In genomic region chr14:93072659-93073365, GRCh38 we compare ENCODE assay signal across 17 cellular contexts. TPM values are rescaled to one million over a fixed set of nuclear protein-coding genes. Genes with fewer than 3 reads are reported as not detected.
DNase-seq lines count a peak whose midpoint lies in the region; ATAC-seq and TF ChIP-seq lines count a peak whose summit lies in the region.
"Had no signal": no experiment of that assay in that cellular context is flagged by ENCODE, and none has a peak within 500 bp of the region (broad histone marks: within the 10 kb centered on the region; RNA-seq: fewer than 3 reads in every experiment).

No MANE protein-coding gene starts in this region.

- no peaks in the 10 kb centered on the region for H3K36me3 Mint-ChIP-seq in CD8-positive, alpha-beta T cell
- H3K36me3 Mint-ChIP-seq in activated T-helper 17 cell treated with anti-CD3 and anti-CD28 coated beads, Interleukin-2, amount 50 U/mL, for 72 hours (ENCODE audit: low read depth), result no peaks in the 10 kb centered on the region

- peaks cover 71% of the 10 kb centered on the region for H3K4me1 ChIP-seq in CD8-positive, alpha-beta T cell (ENCODE audit: insufficient read depth, low read length)
- H3K4me1 ChIP-seq in esophagus muscularis mucosa, result peaks cover 34 to 96% (median 90%) of the 10 kb centered on the region in 4 donors
- peaks cover 0 to 59% (median 28%) of the 10 kb centered on the region in 4 donors for H3K4me1 ChIP-seq in sigmoid colon
- H3K4me1 ChIP-seq: ascending aorta had no signal

- H3K27ac ChIP-seq in CD8-positive, alpha-beta T cell (ENCODE audit: low read depth, low read length), result no peak overlapping the region
- H3K27ac ChIP-seq in esophagus muscularis mucosa (replicated peaks in 1 of 4) (peak overlapping the region; percentile 26 to 77 (median 68)), sigmoid colon (peak overlapping the region; percentile 58 to 68 (median 58))
- H3K27ac ChIP-seq: ascending aorta, KMS-11, ovary had no signal

- H3K27me3 Mint-ChIP-seq in CD8-positive, alpha-beta T cell (ENCODE audit: low read depth), result no peaks in the 10 kb centered on the region
- H3K27me3 Mint-ChIP-seq in activated T-helper 17 cell treated with anti-CD3 and anti-CD28 coated beads, Interleukin-2, amount 50 U/mL, for 72 hours, result no peaks in the 10 kb centered on the region
- H3K27me3 Mint-ChIP-seq: activated CD4-positive, alpha-beta T cell treated with anti-CD3 and anti-CD28 coated beads for 36 hours had no signal

- no peak for DNase-seq in CD8-positive, alpha-beta T cell
- peak; percentile 36 for DNase-seq in NB4 (ENCODE audit: low read depth)
- DNase-seq in esophagus muscularis mucosa (ENCODE audit: extremely low spot score), result no peak
- no peak for DNase-seq in sigmoid colon
- no peak for DNase-seq in activated naive CD4-positive, alpha-beta T cell treated with anti-CD3 and anti-CD28 coated beads, Interleukin-2, amount 50 U/mL, for 16 hours
- no peak for DNase-seq in AG08395 (ENCODE audit: low spot score)
- no peak for DNase-seq in C1 segment of cervical spinal cord (lab: John Stamatoyannopoulos, UW)
- DNase-seq: activated CD4-positive, alpha-beta T cell treated with anti-CD3 and anti-CD28 coated beads for 36 hours; activated T-cell treated with anti-CD3 and anti-CD28 coated beads, Interleukin-2, amount 50 U/mL, for 72 hours; BE2C; mammary epithelial cell; NCI-H1436 treated with DMSO at 0.1 percent for 48 hours; NCI-H510A; ovary had no signal

- no peak for ATAC-seq in CD8-positive, alpha-beta T cell
- ATAC-seq in activated T-helper 17 cell treated with anti-CD3 and anti-CD28 coated beads, Interleukin-2, amount 50 U/mL, for 72 hours (replicated peaks), result no peak
- ATAC-seq: activated CD4-positive, alpha-beta T cell treated with anti-CD3 and anti-CD28 coated beads for 36 hours had no signal

- POLR2A ChIA-PET in CD8-positive, alpha-beta T cell (lab: Charles Lee), result no interaction called here

- TF ChIP-seq CTCF in CD8-positive, alpha-beta T cell (IDR thresholded peaks at IDR 0.05), result no peak
- TF ChIP-seq CTCF in NB4 (IDR thresholded peaks at IDR 0.05; ENCODE audit: low read depth, low read length), result no peak
- TF ChIP-seq CTCF in esophagus muscularis mucosa (IDR thresholded peaks at IDR 0.05), result no peak
- no peak for TF ChIP-seq CTCF in sigmoid colon (IDR thresholded peaks at IDR 0.05)

- no peaks in the 10 kb centered on the region for H3K27me3 ChIP-seq in CD8-positive, alpha-beta T cell (ENCODE audit: insufficient read depth, low read length)
- H3K27me3 ChIP-seq in esophagus muscularis mucosa, result no peaks in the 10 kb centered on the region
- no peaks in the 10 kb centered on the region for H3K27me3 ChIP-seq in sigmoid colon
- H3K27me3 ChIP-seq: ascending aorta, BE2C, ovary had no signal

- intact Hi-C loops in CD8-positive, alpha-beta T cell (cut with DNase I, micrococcal nuclease), result no loop called here
- intact Hi-C loops in esophagus muscularis mucosa (cut with DNase I), result loop anchor here (5.0 kb wide), 1 partner anchor 39 kb away; no protein-coding TSS in a partner anchor
- intact Hi-C loops in sigmoid colon (cut with DNase I), result no loop called here

- H3K9me3 ChIP-seq in CD8-positive, alpha-beta T cell (ENCODE audit: low read length), result no peaks in the 10 kb centered on the region
- no peaks in the 10 kb centered on the region for H3K9me3 ChIP-seq in esophagus muscularis mucosa
- H3K9me3 ChIP-seq in sigmoid colon, result no peaks in the 10 kb centered on the region
- H3K9me3 ChIP-seq: ascending aorta, BE2C, ovary had no signal

- no peak overlapping the region for H3K4me3 Mint-ChIP-seq in CD8-positive, alpha-beta T cell
- no peak overlapping the region for H3K4me3 Mint-ChIP-seq in activated T-helper 17 cell treated with anti-CD3 and anti-CD28 coated beads, Interleukin-2, amount 50 U/mL, for 72 hours
- H3K4me3 Mint-ChIP-seq: activated CD4-positive, alpha-beta T cell treated with anti-CD3 and anti-CD28 coated beads for 36 hours had no signal

- H3K27ac Mint-ChIP-seq in CD8-positive, alpha-beta T cell, result peak overlapping the region; percentile 6
- no peak overlapping the region for H3K27ac Mint-ChIP-seq in activated T-helper 17 cell treated with anti-CD3 and anti-CD28 coated beads, Interleukin-2, amount 50 U/mL, for 72 hours
- H3K27ac Mint-ChIP-seq: activated CD4-positive, alpha-beta T cell treated with anti-CD3 and anti-CD28 coated beads for 36 hours had no signal

- WGBS in esophagus muscularis mucosa, result 79% methylated on average over 7 of the region's 12 CpGs
- WGBS in sigmoid colon, 2 donors, result 73 to 76% methylated on average over 12 of the region's 12 CpGs

- H3K9me3 Mint-ChIP-seq in CD8-positive, alpha-beta T cell, result no peaks in the 10 kb centered on the region
- H3K9me3 Mint-ChIP-seq in activated T-helper 17 cell treated with anti-CD3 and anti-CD28 coated beads, Interleukin-2, amount 50 U/mL, for 72 hours, result no peaks in the 10 kb centered on the region
- H3K9me3 Mint-ChIP-seq: activated T-cell treated with anti-CD3 and anti-CD28 coated beads, Interleukin-2, amount 50 U/mL, for 72 hours had no signal

- TF ChIP-seq POLR2A in NB4 (IDR thresholded peaks at IDR 0.05; ENCODE audit: extremely low read depth, insufficient read length), result no peak
- TF ChIP-seq POLR2A in esophagus muscularis mucosa (IDR thresholded peaks at IDR 0.05; ENCODE audit: low read depth), result no peak
- TF ChIP-seq POLR2A in sigmoid colon (IDR thresholded peaks at IDR 0.05), result no peak

- CTCF ChIA-PET in CD8-positive, alpha-beta T cell (lab: Charles Lee), result interaction anchor here (2.3 to 3.7 kb wide), 2 partner anchors 9 to 40 kb away, joined by 7 to 10 read pairs; no protein-coding TSS in a partner anchor

- no peak for TF ChIP-seq EP300 in esophagus muscularis mucosa (IDR thresholded peaks at IDR 0.05)
- TF ChIP-seq EP300 in sigmoid colon (IDR thresholded peaks at IDR 0.05), result no peak

- H3K4me1 Mint-ChIP-seq in CD8-positive, alpha-beta T cell (ENCODE audit: low read depth), result peaks cover 71% of the 10 kb centered on the region
- peaks cover 9% of the 10 kb centered on the region for H3K4me1 Mint-ChIP-seq in activated T-helper 17 cell treated with anti-CD3 and anti-CD28 coated beads, Interleukin-2, amount 50 U/mL, for 72 hours

- H3K36me3 ChIP-seq in CD8-positive, alpha-beta T cell (ENCODE audit: insufficient read depth, low read length), result no peaks in the 10 kb centered on the region
- no peaks in the 10 kb centered on the region for H3K36me3 ChIP-seq in esophagus muscularis mucosa
- H3K36me3 ChIP-seq in sigmoid colon, result no peaks in the 10 kb centered on the region
- H3K36me3 ChIP-seq: ascending aorta, BE2C, ovary had no signal

- H3K4me3 ChIP-seq in CD8-positive, alpha-beta T cell (ENCODE audit: low read depth, low read length), result no peak overlapping the region
- H3K4me3 ChIP-seq in NB4 (ENCODE audit: low read depth, low read length) (peak overlapping the region; percentile 51), esophagus muscularis mucosa (no peak overlapping the region), sigmoid colon (no peak overlapping the region)
- H3K4me3 ChIP-seq: ascending aorta, ovary had no signal

RNA-seq across cellular contexts. Expression of gene ITPK1, which starts 42.9 kb away (rescaled TPM):
- 10 to 100 TPM; 24.9 to 27.9 TPM for total RNA-seq in CD8-positive, alpha-beta T cell
- total RNA-seq in esophagus muscularis mucosa, result 100 to 1,000 TPM; 108 to 221 (median 138) TPM
- total RNA-seq in sigmoid colon, result 10 to 100 TPM; 39.8 to 68.8 (median 54.3) TPM
- 10 to 100 TPM; 55.3 to 75.4 (median 71.2) TPM for polyA plus RNA-seq in sigmoid colon
- total RNA-seq in activated T-helper 17 cell treated with anti-CD3 and anti-CD28 coated beads, Interleukin-2, amount 50 U/mL, for 72 hours, result 10 to 100 TPM; 32.1 to 48.9 TPM
